ENCODE assay signal across 13 cellular contexts in genomic region chr3:14537590-14538450, GRCh38. TPM values are rescaled to one million over a fixed set of nuclear protein-coding genes. Genes with fewer than 3 reads are reported as not detected.
DNase-seq lines count a peak whose midpoint lies in the region; ATAC-seq and TF ChIP-seq lines count a peak whose summit lies in the region.
"Had no signal": no experiment of that assay in that cellular context is flagged by ENCODE, and none has a peak within 500 bp of the region (broad histone marks: within the 10 kb centered on the region; RNA-seq: fewer than 3 reads in every experiment).

No MANE protein-coding gene starts in this region.

- H3K36me3 ChIP-seq in right atrium auricular region (no peaks in the 10 kb centered on the region), PC-3 (ENCODE audit: low read depth, low read length) (no peaks in the 10 kb centered on the region), gastroesophageal sphincter (no peaks in the 10 kb centered on the region)
- H3K36me3 ChIP-seq: tibial artery had no signal

- CTCF ChIA-PET in PC-3 (lab: Charles Lee), result no interaction called here

- no peaks in the 10 kb centered on the region for H3K9me2 ChIP-seq in PC-3 (replicated peaks; ENCODE audit: low read length)

- H3K4me3 Mint-ChIP-seq in stimulated activated naive CD8-positive, alpha-beta T cell treated with anti-CD3 and anti-CD28 coated beads, Interleukin-15, amount 100 ng/mL, for 72 hours, result no peak overlapping the region
- H3K4me3 Mint-ChIP-seq: activated naive CD8-positive, alpha-beta T cell had no signal

- no peak overlapping the region for H3K9ac ChIP-seq in PC-3 (ENCODE audit: low read length)

- no peaks in the 10 kb centered on the region for H3K4me1 Mint-ChIP-seq in stimulated activated naive CD8-positive, alpha-beta T cell treated with anti-CD3 and anti-CD28 coated beads, Interleukin-15, amount 100 ng/mL, for 72 hours

- no peak overlapping the region for H2AFZ ChIP-seq in PC-3 (ENCODE audit: low read length)

- no peaks in the 10 kb centered on the region for H3K79me2 ChIP-seq in PC-3 (ENCODE audit: low read length)

- no peak for TF ChIP-seq CTCF in right atrium auricular region (IDR thresholded peaks at IDR 0.05)
- no peak for TF ChIP-seq CTCF in PC-3 (conservative IDR thresholded peaks at IDR 0.05; ENCODE audit: low read depth, low read length)
- TF ChIP-seq CTCF in gastroesophageal sphincter (IDR thresholded peaks at IDR 0.05), result no peak
- TF ChIP-seq CTCF in foreskin fibroblast (IDR thresholded peaks at IDR 0.05; ENCODE audit: low read depth, low read length), result no peak

- intact Hi-C loops in PC-3 (cut with micrococcal nuclease), result no loop called here

- DNase-seq in stimulated activated naive CD8-positive, alpha-beta T cell treated with anti-CD3 and anti-CD28 coated beads, Interleukin-15, Interleukin-2, amounts not matched to agents 100 U/mL and 50 U/mL, for 24 hours, result peak; percentile 14
- no peak for DNase-seq in stimulated activated naive CD8-positive, alpha-beta T cell treated with anti-CD3 and anti-CD28 coated beads, Interleukin-15, amount 100 ng/mL, for 72 hours
- DNase-seq in SK-N-DZ (ENCODE audit: low spot score), result peak; percentile 35
- no peak for DNase-seq in right atrium auricular region (ENCODE audit: low spot score)
- DNase-seq in PC-3, result no peak
- no peak for DNase-seq in foreskin fibroblast
- DNase-seq in HuH-7 (ENCODE audit: low spot score), result no peak
- DNase-seq: activated CD4-positive, alpha-beta T cell treated with anti-CD3 and anti-CD28 coated beads, Interleukin-2, amount 50 U/mL, for 1 hour; mesenchymal stem cell; tibial artery had no signal

- TF ChIP-seq POLR2A in gastroesophageal sphincter (IDR thresholded peaks at IDR 0.05), result no peak

- no peak for ATAC-seq in stimulated activated naive CD8-positive, alpha-beta T cell treated with anti-CD3 and anti-CD28 coated beads, Interleukin-15, Interleukin-2, amounts not matched to agents 100 U/mL and 50 U/mL, for 24 hours
- no peak for ATAC-seq in stimulated activated naive CD8-positive, alpha-beta T cell treated with anti-CD3 and anti-CD28 coated beads, Interleukin-15, amount 100 ng/mL, for 72 hours
- ATAC-seq in PC-3 (no peak), gastroesophageal sphincter (no peak)

- POLR2A ChIA-PET in PC-3 (lab: Charles Lee; ENCODE audit: unreplicated experiment), result no interaction called here

- H3K27ac ChIP-seq in right atrium auricular region (peak overlapping the region; percentile 81 to 82), PC-3 (ENCODE audit: low read length) (no peak overlapping the region), gastroesophageal sphincter (no peak overlapping the region)
- H3K27ac ChIP-seq: tibial artery had no signal

- no peaks in the 10 kb centered on the region for H3K9me3 Mint-ChIP-seq in stimulated activated naive CD8-positive, alpha-beta T cell treated with anti-CD3 and anti-CD28 coated beads, Interleukin-15, amount 100 ng/mL, for 72 hours

- TF ChIP-seq EP300 in gastroesophageal sphincter (IDR thresholded peaks at IDR 0.05), result no peak

- no peak overlapping the region for H3K4me2 ChIP-seq in PC-3 (ENCODE audit: low read length)

- no peaks in the 10 kb centered on the region for H3K27me3 ChIP-seq in right atrium auricular region
- no peaks in the 10 kb centered on the region for H3K27me3 ChIP-seq in PC-3 (ENCODE audit: low read length)
- H3K27me3 ChIP-seq in gastroesophageal sphincter, result peaks cover 41% of the 10 kb centered on the region

- H3K27ac Mint-ChIP-seq in stimulated activated naive CD8-positive, alpha-beta T cell treated with anti-CD3 and anti-CD28 coated beads, Interleukin-15, amount 100 ng/mL, for 72 hours, result no peak overlapping the region
- H3K27ac Mint-ChIP-seq: activated naive CD8-positive, alpha-beta T cell had no signal

- H4K20me1 ChIP-seq in PC-3 (ENCODE audit: low read length), result no peaks in the 10 kb centered on the region

- no TSS peak for BruUV-seq in PC-3 (replicated peaks; lab: Mats Ljungman, UMichigan)

- no peaks in the 10 kb centered on the region for H3F3A ChIP-seq in PC-3 (ENCODE audit: low read length, unreplicated experiment)

- H3K9me3 ChIP-seq in right atrium auricular region, result no peaks in the 10 kb centered on the region
- H3K9me3 ChIP-seq in PC-3 (ENCODE audit: low read length), result no peaks in the 10 kb centered on the region
- H3K9me3 ChIP-seq in gastroesophageal sphincter, result no peaks in the 10 kb centered on the region
- H3K9me3 ChIP-seq: tibial artery had no signal

- no peak overlapping the region for H3K4me3 ChIP-seq in right atrium auricular region
- H3K4me3 ChIP-seq in PC-3 (ENCODE audit: low read length), result no peak overlapping the region
- H3K4me3 ChIP-seq in gastroesophageal sphincter, result no peak overlapping the region
- H3K4me3 ChIP-seq in foreskin fibroblast (ENCODE audit: low read depth in 1 of 2, low read length in 2 of 2), result no peak overlapping the region
- H3K4me3 ChIP-seq: tibial artery had no signal

- 40 to 88% methylated on average over 1 to 5 of the region's 10 CpGs for WGBS in gastroesophageal sphincter (ENCODE audit: low coverage in 1 of 2), 2 donors

- no peaks in the 10 kb centered on the region for H3K27me3 Mint-ChIP-seq in stimulated activated naive CD8-positive, alpha-beta T cell treated with anti-CD3 and anti-CD28 coated beads, Interleukin-15, amount 100 ng/mL, for 72 hours
- H3K27me3 Mint-ChIP-seq: activated naive CD8-positive, alpha-beta T cell had no signal

- H3K4me1 ChIP-seq in right atrium auricular region (peaks cover 0 to 50% of the 10 kb centered on the region in 2 donors), PC-3 (ENCODE audit: insufficient read depth, low read length) (peaks cover 4% of the 10 kb centered on the region; the same call in 1 of the 2 replicates), gastroesophageal sphincter (peaks cover 0 to 16% (median 0%) of the 10 kb centered on the region in 3 donors)

RNA-seq across cellular contexts. Expression of gene GRIP2, which starts 2.3 kb away (rescaled TPM):
- 0.23 and 0.73 TPM in 2 replicates for polyA plus RNA-seq in SK-N-DZ (2014; cell fraction: cytosol; rRNA removed)
- 0.57 and 2.0 TPM in 2 replicates for polyA plus RNA-seq in SK-N-DZ (2014; cell fraction: nucleus; rRNA removed)
- total RNA-seq in right atrium auricular region (10 to 100 TPM in 1 of 2 donors, 1 to 10 TPM in 1; 7.1 to 13.2 TPM), PC-3 (2014; rRNA removed) (0.29 and 0.36 TPM in 2 replicates), gastroesophageal sphincter (1 to 10 TPM in 2 of 4 donors, under 1 TPM in 2; 0.27 to 1.6 (median 0.72) TPM)
- total RNA-seq: LHCN-M2 had no signal

Comparison
In these comparisons a context has a peak if more than half of its experiments do, and no peak if none do; other contexts are left out.
1. DNase-seq: peak in stimulated activated naive CD8-positive, alpha-beta T cell treated with anti-CD3 and anti-CD28 coated beads, Interleukin-15, Interleukin-2, amounts not matched to agents 100 U/mL and 50 U/mL, for 24 hours (single experiment) and SK-N-DZ (single experiment); none in stimulated activated naive CD8-positive, alpha-beta T cell treated with anti-CD3 and anti-CD28 coated beads, Interleukin-15, amount 100 ng/mL, for 72 hours (0 of 2), right atrium auricular region (single experiment), PC-3 (single experiment), foreskin fibroblast (0 of 2) and HuH-7 (single experiment).
2. H3K27ac ChIP-seq: peak in right atrium auricular region (2 of 2); none in PC-3 (single experiment) and gastroesophageal sphincter (0 of 4).